In the genomic region with DNA sequence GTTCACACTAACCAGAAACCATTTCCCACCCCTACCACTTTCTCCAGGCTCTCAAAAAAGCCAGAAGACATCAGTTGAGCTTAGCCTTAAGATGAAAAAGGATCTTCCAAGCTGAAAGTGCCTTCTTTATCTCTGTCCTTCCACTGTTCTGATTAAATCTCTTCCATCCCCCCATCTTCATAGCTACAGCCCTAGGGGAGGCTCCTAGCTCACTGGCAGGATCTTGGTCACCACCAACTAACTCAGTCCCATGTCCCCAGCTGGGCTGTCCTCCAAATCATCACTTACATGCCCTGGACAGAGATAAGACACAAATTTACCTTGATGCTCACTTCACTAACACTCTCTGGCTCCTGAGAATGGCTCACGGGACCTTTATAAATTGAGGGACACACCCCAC, we compare ENCODE assay signal across 23 cellular contexts. TPM values are rescaled to one million over a fixed set of nuclear protein-coding genes. Genes with fewer than 3 reads are reported as not detected.
DNase-seq lines count a peak whose midpoint lies in the region; ATAC-seq and TF ChIP-seq lines count a peak whose summit lies in the region.
"Had no signal": no experiment of that assay in that cellular context is flagged by ENCODE, and none has a peak within 500 bp of the region (broad histone marks: within the 10 kb centered on the region; RNA-seq: fewer than 3 reads in every experiment).

No MANE protein-coding gene starts in this region.

- TF ChIP-seq CTCF in GM13977 (IDR thresholded peaks at IDR 0.05; ENCODE audit: extremely low read depth, insufficient read depth, missing control alignments) = no peak

- ATAC-seq in HG03135 (IDR thresholded peaks at IDR 0.05; ENCODE audit: unreplicated experiment) (no peak), HG02981 (IDR thresholded peaks at IDR 0.05; ENCODE audit: unreplicated experiment) (no peak)
- ATAC-seq: heart right ventricle, mucosa of descending colon had no signal

- H3K36me3 ChIP-seq in effector memory CD4-positive, alpha-beta T cell (ENCODE audit: control insufficient read depth, insufficient read depth, low read length) = peaks cover 46% of the 10 kb centered on the region
- peaks cover 39% of the 10 kb centered on the region for H3K36me3 ChIP-seq in thymus (ENCODE audit: control insufficient read depth, insufficient read depth)
- H3K36me3 ChIP-seq: thoracic aorta had no signal

- WGBS in thymus = 95% methylated on average over 1 of the region's 1 CpG

- H3K27me3 Mint-ChIP-seq in activated naive CD4-positive, alpha-beta T cell treated with anti-CD3 and anti-CD28 coated beads, Interleukin-2, amount 10 ng/mL, durations not matched to agents 7 days and 5 days = no peaks in the 10 kb centered on the region
- no peaks in the 10 kb centered on the region for H3K27me3 Mint-ChIP-seq in activated CD4-positive, alpha-beta memory T cell treated with anti-CD3 and anti-CD28 coated beads, Interleukin-2, amount 10 ng/mL, durations not matched to agents 7 days and 5 days

- H3K9me3 ChIP-seq in effector memory CD4-positive, alpha-beta T cell (ENCODE audit: control insufficient read depth, low read length) = no peaks in the 10 kb centered on the region
- H3K9me3 ChIP-seq in thymus (ENCODE audit: control insufficient read depth) = no peaks in the 10 kb centered on the region
- H3K9me3 ChIP-seq: mucosa of descending colon had no signal

- no peak overlapping the region for H3K4me3 ChIP-seq in effector memory CD4-positive, alpha-beta T cell (ENCODE audit: insufficient read depth, low read depth, low read length, poor library complexity, severe bottlenecking)
- H3K4me3 ChIP-seq in thymus (ENCODE audit: low read length) = no peak overlapping the region
- H3K4me3 ChIP-seq: heart right ventricle, mucosa of descending colon, thoracic aorta had no signal

- H3K9me3 Mint-ChIP-seq in activated naive CD4-positive, alpha-beta T cell treated with anti-CD3 and anti-CD28 coated beads, Interleukin-2, amount 10 ng/mL, durations not matched to agents 7 days and 5 days = peaks cover 2% of the 10 kb centered on the region
- H3K9me3 Mint-ChIP-seq in activated CD4-positive, alpha-beta memory T cell treated with anti-CD3 and anti-CD28 coated beads, Interleukin-2, amount 10 ng/mL, durations not matched to agents 7 days and 5 days = peaks cover 2% of the 10 kb centered on the region

- in situ Hi-C loops in GM13977 (cut with MboI; ENCODE audit: low pct_unique_long_range_greater_than_20kb, low sequenced_read_pairs, unreplicated experiment) = no loop called here

- H3K4me1 ChIP-seq in effector memory CD4-positive, alpha-beta T cell (ENCODE audit: control insufficient read depth, insufficient read depth, low read length, poor library complexity, severe bottlenecking) = peaks cover 89% of the 10 kb centered on the region
- H3K4me1 ChIP-seq in thymus (ENCODE audit: control insufficient read depth, insufficient read depth, low read length) = peaks cover 24% of the 10 kb centered on the region

- DNase-seq in activated naive CD4-positive, alpha-beta T cell treated with anti-CD3 and anti-CD28 coated beads, Interleukin-2, amount 10 ng/mL, durations not matched to agents 7 days and 5 days = no peak
- DNase-seq in activated naive CD4-positive, alpha-beta T cell treated with anti-CD3 and anti-CD28 coated beads, Interleukin-2, amount 50 U/mL, for 16 hours = no peak
- no peak for DNase-seq in activated CD4-positive, alpha-beta memory T cell treated with anti-CD3 and anti-CD28 coated beads, Interleukin-2, amount 10 ng/mL, durations not matched to agents 7 days and 5 days
- no peak for DNase-seq in effector memory CD4-positive, alpha-beta T cell
- no peak for DNase-seq in GM13977 (ENCODE audit: low spot score)
- DNase-seq: COR-L47; cortex of kidney; EL; heart right ventricle; mucosa of descending colon; NCI-H1092; NCI-H2081 treated with DMSO at 0.1 percent for 48 hours; NCI-H524; nucleus accumbens; stimulated activated CD4-positive, alpha-beta T cell treated with anti-CD3 and anti-CD28 coated beads, Interleukin-12 subunit alpha, Interleukin-12 subunit beta, amount 100 ng/mL, for 4 hours had no signal

- peaks cover 86% of the 10 kb centered on the region for H3K36me3 Mint-ChIP-seq in activated naive CD4-positive, alpha-beta T cell treated with anti-CD3 and anti-CD28 coated beads, Interleukin-2, amount 10 ng/mL, durations not matched to agents 7 days and 5 days
- H3K36me3 Mint-ChIP-seq in activated CD4-positive, alpha-beta memory T cell treated with anti-CD3 and anti-CD28 coated beads, Interleukin-2, amount 10 ng/mL, durations not matched to agents 7 days and 5 days (ENCODE audit: low read depth) = peaks cover 88% of the 10 kb centered on the region

- H3K27ac Mint-ChIP-seq in activated naive CD4-positive, alpha-beta T cell treated with anti-CD3 and anti-CD28 coated beads, Interleukin-2, amount 10 ng/mL, durations not matched to agents 7 days and 5 days = peak overlapping the region; percentile 97
- H3K27ac Mint-ChIP-seq in activated CD4-positive, alpha-beta memory T cell treated with anti-CD3 and anti-CD28 coated beads, Interleukin-2, amount 10 ng/mL, durations not matched to agents 7 days and 5 days = peak overlapping the region; percentile 97

- H3K4me3 Mint-ChIP-seq in activated naive CD4-positive, alpha-beta T cell treated with anti-CD3 and anti-CD28 coated beads, Interleukin-2, amount 10 ng/mL, durations not matched to agents 7 days and 5 days = peak overlapping the region; percentile 42
- H3K4me3 Mint-ChIP-seq in activated CD4-positive, alpha-beta memory T cell treated with anti-CD3 and anti-CD28 coated beads, Interleukin-2, amount 10 ng/mL, durations not matched to agents 7 days and 5 days = no peak overlapping the region

- H3K27ac ChIP-seq in effector memory CD4-positive, alpha-beta T cell (ENCODE audit: insufficient read depth, low read length, poor library complexity, severe bottlenecking) = peak overlapping the region; percentile 61
- H3K27ac ChIP-seq in thymus (ENCODE audit: low read depth) = peak overlapping the region; percentile 75
- H3K27ac ChIP-seq: KMS-11, thoracic aorta had no signal

- no peaks in the 10 kb centered on the region for H3K27me3 ChIP-seq in effector memory CD4-positive, alpha-beta T cell (replicated peaks; ENCODE audit: control insufficient read depth, insufficient read depth, low read length, poor library complexity, severe bottlenecking)
- no peaks in the 10 kb centered on the region for H3K27me3 ChIP-seq in thymus (ENCODE audit: control insufficient read depth, insufficient read depth)
- H3K27me3 ChIP-seq: heart right ventricle had no signal

- POLR2A ChIA-PET in activated CD4-positive, alpha-beta memory T cell treated with anti-CD3 and anti-CD28 coated beads, Interleukin-2, amount 10 ng/mL, durations not matched to agents 7 days and 5 days (lab: Charles Lee) = interaction anchor here (1.0 to 35.1 kb wide), 7 partner anchors 6 to 55 kb away, joined by 3 to 1149 read pairs (median 8); a partner anchor contains a TSS

- CTCF ChIA-PET in activated naive CD4-positive, alpha-beta T cell treated with anti-CD3 and anti-CD28 coated beads, Interleukin-2, amount 10 ng/mL, durations not matched to agents 7 days and 5 days (lab: Charles Lee) = interaction anchor here (1.0 to 3.4 kb wide), 10 partner anchors 9 to 57 kb away, joined by 3 to 15 read pairs (median 5); a partner anchor contains a TSS
- CTCF ChIA-PET in activated CD4-positive, alpha-beta memory T cell treated with anti-CD3 and anti-CD28 coated beads, Interleukin-2, amount 10 ng/mL, durations not matched to agents 7 days and 5 days (lab: Charles Lee) = interaction anchor here (1.0 to 2.6 kb wide), 9 partner anchors 9 to 55 kb away, joined by 4 to 23 read pairs (median 5); a partner anchor contains a TSS

- peaks cover 100% of the 10 kb centered on the region for H3K4me1 Mint-ChIP-seq in activated naive CD4-positive, alpha-beta T cell treated with anti-CD3 and anti-CD28 coated beads, Interleukin-2, amount 10 ng/mL, durations not matched to agents 7 days and 5 days
- H3K4me1 Mint-ChIP-seq in activated CD4-positive, alpha-beta memory T cell treated with anti-CD3 and anti-CD28 coated beads, Interleukin-2, amount 10 ng/mL, durations not matched to agents 7 days and 5 days = peaks cover 99% of the 10 kb centered on the region

RNA-seq across cellular contexts. Expression of a gene that starts 14.3 kb away (rescaled TPM):
- 100 to 1,000 TPM; 304 to 313 TPM for total RNA-seq in activated CD4-positive, alpha-beta memory T cell treated with anti-CD3 and anti-CD28 coated beads, Interleukin-2, amount 10 ng/mL, durations not matched to agents 7 days and 5 days
- 131 TPM for polyA plus RNA-seq in thymus
- total RNA-seq: endothelial cell of umbilical vein had no signal
- polyA plus RNA-seq: endothelial cell of umbilical vein had no signal

RNA-seq across cellular contexts. Expression of a gene that starts 50.5 kb away (rescaled TPM):
- not detected for total RNA-seq in activated CD4-positive, alpha-beta memory T cell treated with anti-CD3 and anti-CD28 coated beads, Interleukin-2, amount 10 ng/mL, durations not matched to agents 7 days and 5 days
- 0.48 TPM for polyA plus RNA-seq in thymus
- total RNA-seq: activated CD8-positive, alpha-beta memory T cell treated with anti-CD3 and anti-CD28 coated beads for 36 hours; endothelial cell of umbilical vein; liver; mucosa of descending colon; thoracic aorta had no signal
- polyA plus RNA-seq: endothelial cell of umbilical vein, heart right ventricle had no signal
